2 cellular contexts compared by ENCODE assay signal in the genomic region with DNA sequence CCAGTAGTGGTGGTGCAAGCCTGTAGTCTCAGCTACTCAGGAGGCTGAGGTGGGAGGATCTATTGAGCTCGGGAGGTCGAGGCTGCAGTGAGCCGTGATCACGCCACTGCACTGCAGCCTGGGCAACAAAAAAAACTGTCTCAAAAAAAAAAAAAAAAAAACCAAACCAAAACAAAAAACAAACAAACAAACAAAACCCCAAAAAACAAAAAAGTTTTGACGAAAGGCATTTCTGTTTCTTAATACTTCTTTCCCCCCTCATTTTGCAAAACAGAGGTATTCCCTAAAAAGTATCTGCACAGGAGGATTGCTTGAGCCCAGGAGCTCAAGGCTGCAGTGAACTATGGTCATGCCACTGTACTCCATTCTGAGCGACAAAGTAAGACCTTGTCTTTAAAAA.
A peak's percentile ranks its signal among the peaks of the same experiment; 100 is the strongest.
TF ChIP-seq lines count a peak whose summit lies in the region.

No MANE protein-coding gene starts in this region.

TF ChIP-seq in HEK293, 187 proteins besides CTCF, POLR2A, EP300 and RAD21:
- TF ChIP-seq ZNF645 (tag by site-specific recombination; IDR thresholded peaks at IDR 0.05) (no peak), PRDM4 (tag by site-specific recombination; IDR thresholded peaks at IDR 0.05) (no peak), PRDM10 (tag by site-specific recombination; IDR thresholded peaks at IDR 0.05) (peak; percentile 80), HOXD13 (CRISPR knock-in tag; IDR thresholded peaks at IDR 0.05; ENCODE audit: borderline replicate concordance) (no peak)

TF ChIP-seq in SK-N-SH, 30 proteins besides CTCF, POLR2A, EP300 and RAD21:
- TF ChIP-seq YY1 (IDR thresholded peaks at IDR 0.05; ENCODE audit: low read depth) = no peak
- no peak for TF ChIP-seq USF2 (IDR thresholded peaks at IDR 0.05; ENCODE audit: borderline replicate concordance, low read depth, low read length)
